In genomic region chr13:99258210-99258860, GRCh38 we compare ENCODE assay signal across 9 cellular contexts. TPM values are rescaled to one million over a fixed set of nuclear protein-coding genes. Genes with fewer than 3 reads are reported as not detected.
DNase-seq lines count a peak whose midpoint lies in the region; ATAC-seq and TF ChIP-seq lines count a peak whose summit lies in the region.
"Had no signal": no experiment of that assay in that cellular context is flagged by ENCODE, and none has a peak within 500 bp of the region (broad histone marks: within the 10 kb centered on the region; RNA-seq: fewer than 3 reads in every experiment).

TSS of gene GPR18 (minus strand) at chr13:99258379. CDS start at chr13:99255872, 2,507 bp downstream.

- peak; percentile 88 for ATAC-seq in activated CD4-positive, alpha-beta T cell treated with anti-CD3 and anti-CD28 coated beads for 36 hours
- peak; percentile 81 for ATAC-seq in HG02943 (IDR thresholded peaks at IDR 0.05; ENCODE audit: low read depth, unreplicated experiment)

- no peaks in the 10 kb centered on the region for H3K27me3 Mint-ChIP-seq in activated CD4-positive, alpha-beta T cell treated with anti-CD3 and anti-CD28 coated beads for 36 hours
- no peaks in the 10 kb centered on the region for H3K27me3 Mint-ChIP-seq in nephron progenitor cell (ENCODE audit: low read depth, poor library complexity)

- H3K36me3 Mint-ChIP-seq in activated CD4-positive, alpha-beta T cell treated with anti-CD3 and anti-CD28 coated beads for 36 hours (ENCODE audit: low read depth): peaks cover 54% of the 10 kb centered on the region
- peaks cover 14% of the 10 kb centered on the region for H3K36me3 Mint-ChIP-seq in nephron progenitor cell (ENCODE audit: low read depth)

- H3K27ac ChIP-seq in brain microvascular endothelial cell: no peak within 1 kb of the TSS
- H3K27ac ChIP-seq: SK-N-MC had no signal

- H3K27ac Mint-ChIP-seq in activated CD4-positive, alpha-beta T cell treated with anti-CD3 and anti-CD28 coated beads for 36 hours: peak within 1 kb of the TSS; percentile 95
- peak within 1 kb of the TSS; percentile 51 for H3K27ac Mint-ChIP-seq in nephron progenitor cell

- H3K36me3 ChIP-seq in brain microvascular endothelial cell (replicated peaks): peaks cover 2% of the 10 kb centered on the region

- intact Hi-C loops in activated CD4-positive, alpha-beta T cell treated with anti-CD3 and anti-CD28 coated beads for 36 hours (cut with DNase I, micrococcal nuclease): loop anchor here (1.0 to 2.0 kb wide), 6 partner anchors 30 to 172 kb away; partner anchors contain the start of gene UBAC2 (in 2 of the 2)

- H3K4me3 Mint-ChIP-seq in activated CD4-positive, alpha-beta T cell treated with anti-CD3 and anti-CD28 coated beads for 36 hours: peak within 1 kb of the TSS; percentile 80
- no peak within 1 kb of the TSS for H3K4me3 Mint-ChIP-seq in nephron progenitor cell

- TF ChIP-seq CTCF in nephron progenitor cell (IDR thresholded peaks at IDR 0.05): no peak
- no peak for TF ChIP-seq CTCF in brain microvascular endothelial cell (IDR thresholded peaks at IDR 0.05; ENCODE audit: low read depth, low read length, missing control alignments)

- peak; percentile 62 for DNase-seq in activated CD4-positive, alpha-beta T cell treated with anti-CD3 and anti-CD28 coated beads for 36 hours
- DNase-seq in activated CD4-positive, alpha-beta T cell treated with anti-CD3 and anti-CD28 coated beads for 4 hours: no peak
- DNase-seq in SIG-M5 treated with dmso at 0.1 percent for 504 hours (lab: John Stamatoyannopoulos, UW; ENCODE audit: unreplicated experiment) (peak; percentile 70), nephron progenitor cell (no peak), brain microvascular endothelial cell (no peak), SKM-1 (lab: John Stamatoyannopoulos, UW; ENCODE audit: unreplicated experiment) (no peak), SHP77 (lab: John Stamatoyannopoulos, UW) (no peak)

- no peaks in the 10 kb centered on the region for H3K27me3 ChIP-seq in brain microvascular endothelial cell (replicated peaks)

- no peak within 1 kb of the TSS for H3K4me3 ChIP-seq in brain microvascular endothelial cell (ENCODE audit: low read depth, low read length)
- H3K4me3 ChIP-seq: SK-N-MC had no signal

- in situ Hi-C loops in brain microvascular endothelial cell (cut with HindIII; ENCODE audit: low pct_ligation_motif_present, low sequenced_read_pairs): no loop called here

- CTCF ChIA-PET in activated CD4-positive, alpha-beta T cell treated with anti-CD3 and anti-CD28 coated beads for 36 hours (lab: Charles Lee): interaction anchor here (0.6 to 4.9 kb wide), 18 partner anchors 7 to 167 kb away, joined by 3 to 22 read pairs (median 4); partner anchors contain the start of gene UBAC2

- no peaks in the 10 kb centered on the region for H3K9me3 Mint-ChIP-seq in activated CD4-positive, alpha-beta T cell treated with anti-CD3 and anti-CD28 coated beads for 36 hours (ENCODE audit: low read depth)
- H3K9me3 Mint-ChIP-seq in nephron progenitor cell: no peaks in the 10 kb centered on the region

- peaks cover 76% of the 10 kb centered on the region for H3K4me1 Mint-ChIP-seq in activated CD4-positive, alpha-beta T cell treated with anti-CD3 and anti-CD28 coated beads for 36 hours
- H3K4me1 Mint-ChIP-seq in nephron progenitor cell: peaks cover 12% of the 10 kb centered on the region

- POLR2A ChIA-PET in activated CD4-positive, alpha-beta T cell treated with anti-CD3 and anti-CD28 coated beads for 36 hours (lab: Charles Lee): interaction anchor here (0.6 to 1.7 kb wide), 12 partner anchors 39 to 207 kb away, joined by 3 to 8 read pairs (median 3); no protein-coding TSS in a partner anchor

RNA-seq across cellular contexts. Expression of gene GPR18, which starts in this region (rescaled TPM):
- total RNA-seq in activated CD4-positive, alpha-beta T cell treated with anti-CD3 and anti-CD28 coated beads for 36 hours: 1 to 10 TPM; 6.0 to 9.5 TPM

Comparison
In these comparisons a context has a peak if more than half of its experiments do, and no peak if none do; other contexts are left out.
1. DNase-seq: peak in activated CD4-positive, alpha-beta T cell treated with anti-CD3 and anti-CD28 coated beads for 36 hours (single experiment) and SIG-M5 treated with dmso at 0.1 percent for 504 hours (single experiment); none in activated CD4-positive, alpha-beta T cell treated with anti-CD3 and anti-CD28 coated beads for 4 hours (0 of 2), nephron progenitor cell (single experiment), brain microvascular endothelial cell (single experiment), SKM-1 (single experiment) and SHP77 (0 of 2).